ENCODE assay signal across 11 cellular contexts in genomic region chr5:158880514-158881001, GRCh38.
DNase-seq lines count a peak whose midpoint lies in the region; ATAC-seq, FAIRE-seq and TF ChIP-seq lines count a peak whose summit lies in the region.
"Had no signal": no experiment of that assay in that cellular context is flagged by ENCODE, and none has a peak within 500 bp of the region (broad histone marks: within the 10 kb centered on the region; RNA-seq: fewer than 3 reads in every experiment).

No MANE protein-coding gene starts in this region.

- H3K27me3 ChIP-seq in BLaER1: no peaks in the 10 kb centered on the region
- no peaks in the 10 kb centered on the region for H3K27me3 ChIP-seq in upper lobe of left lung
- H3K27me3 ChIP-seq: ascending aorta had no signal

- peaks cover 2% of the 10 kb centered on the region for H3K27me3 Mint-ChIP-seq in glutamatergic neuron (ENCODE audit: unreplicated experiment)

- no peaks in the 10 kb centered on the region for H3K36me3 Mint-ChIP-seq in glutamatergic neuron (ENCODE audit: unreplicated experiment)
- H3K36me3 Mint-ChIP-seq: CD4-positive, CD25-positive, alpha-beta regulatory T cell had no signal

- TF ChIP-seq EP300 in upper lobe of left lung (IDR thresholded peaks at IDR 0.05): no peak

- peak overlapping the region; percentile 84 for H3K27ac Mint-ChIP-seq in glutamatergic neuron (ENCODE audit: unreplicated experiment)
- H3K27ac Mint-ChIP-seq: CD4-positive, CD25-positive, alpha-beta regulatory T cell had no signal

- H3K27ac ChIP-seq in BLaER1 (peak overlapping the region; percentile 42), upper lobe of left lung (no peak overlapping the region)
- H3K27ac ChIP-seq: ascending aorta had no signal

- ATAC-seq in GM18873 (IDR thresholded peaks at IDR 0.05; ENCODE audit: low FRiP score, unreplicated experiment): no peak
- ATAC-seq in upper lobe of left lung (ENCODE audit: low FRiP score in 2 of 2): no peak

- WGBS in upper lobe of left lung, 2 donors: 57 to 62% methylated on average over 8 of the region's 8 CpGs

- H3K36me3 ChIP-seq in BLaER1 (peaks cover 89% of the 10 kb centered on the region), upper lobe of left lung (no peaks in the 10 kb centered on the region)
- H3K36me3 ChIP-seq: ascending aorta had no signal

- H3K4me1 ChIP-seq in BLaER1 (peaks cover 100% of the 10 kb centered on the region), upper lobe of left lung (no peaks in the 10 kb centered on the region)

- no peak overlapping the region for H3K4me3 ChIP-seq in BLaER1
- no peak overlapping the region for H3K4me3 ChIP-seq in upper lobe of left lung
- H3K4me3 ChIP-seq: ascending aorta had no signal

- TF ChIP-seq CTCF in glutamatergic neuron (IDR thresholded peaks at IDR 0.05; ENCODE audit: partially characterized antibody, unreplicated experiment) (no peak), upper lobe of left lung (IDR thresholded peaks at IDR 0.05) (no peak)

- peak overlapping the region; percentile 72 for H3K4me3 Mint-ChIP-seq in glutamatergic neuron (ENCODE audit: unreplicated experiment)
- H3K4me3 Mint-ChIP-seq: CD4-positive, CD25-positive, alpha-beta regulatory T cell had no signal

- peaks cover 7% of the 10 kb centered on the region for H3K9me3 Mint-ChIP-seq in glutamatergic neuron (ENCODE audit: unreplicated experiment)
- H3K9me3 Mint-ChIP-seq: CD4-positive, CD25-positive, alpha-beta regulatory T cell had no signal

- DNase-seq in GM18507 (ENCODE audit: extremely low spot score, insufficient read length, low read depth) (no peak), RPMI7951 (ENCODE audit: low read depth) (peak; percentile 4), glutamatergic neuron (no peak), NCI-H748 (lab: John Stamatoyannopoulos, UW; ENCODE audit: unreplicated experiment) (no peak), upper lobe of left lung (no peak)
- no peak for DNase-seq in activated CD4-positive, CD25-positive, alpha-beta regulatory T cell (lab: John Stamatoyannopoulos, UW)
- DNase-seq: CD4-positive, CD25-positive, alpha-beta regulatory T cell; MM.1S had no signal

- H3K9ac ChIP-seq in BLaER1: peak overlapping the region; percentile 42; the same call in 1 of the 2 replicates

- H3K9me3 ChIP-seq in BLaER1 (no peaks in the 10 kb centered on the region), upper lobe of left lung (no peaks in the 10 kb centered on the region)
- H3K9me3 ChIP-seq: ascending aorta had no signal

- peaks cover 100% of the 10 kb centered on the region for H4K20me1 ChIP-seq in BLaER1

- FAIRE-seq in GM18507 (lab: Jason Lieb, UNC): peak; percentile 88

- H3K4me2 ChIP-seq in BLaER1: peak overlapping the region; percentile 67

- peaks cover 61% of the 10 kb centered on the region for H3K4me1 Mint-ChIP-seq in glutamatergic neuron (ENCODE audit: low read depth, unreplicated experiment)

- no peak for TF ChIP-seq POLR2A in upper lobe of left lung (IDR thresholded peaks at IDR 0.05)
